8 cellular contexts compared by ENCODE assay signal in the genomic region with DNA sequence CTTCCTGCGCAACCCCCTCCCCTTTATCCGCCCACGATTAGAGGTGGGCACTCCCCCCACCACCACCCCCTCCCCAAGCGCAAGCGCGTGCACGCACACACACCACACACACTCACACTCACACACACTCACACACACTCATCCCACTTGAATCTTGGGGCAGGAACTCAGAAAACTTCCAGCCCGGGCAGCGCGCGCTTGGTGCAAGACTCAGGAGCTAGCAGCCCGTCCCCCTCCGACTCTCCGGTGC. TPM values are rescaled to one million over a fixed set of nuclear protein-coding genes. Genes with fewer than 3 reads are reported as not detected.
DNase-seq lines count a peak whose midpoint lies in the region; TF ChIP-seq lines count a peak whose summit lies in the region.

A gene (plus strand): TSS at position 170 of the 250 bp plus-strand sequence. CDS start 788 bp downstream, outside the sequence.

- DNase-seq in AG10803 (ENCODE audit: low read depth): peak; percentile 72
- no peak for DNase-seq in Jurkat, Clone E6-1 (ENCODE audit: low read depth, low spot score)
- DNase-seq in mesothelial cell of epicardium (ENCODE audit: low spot score in 2 of 2, unreplicated experiment in 2 of 2): peak in 1 of 2 experiments; percentile 49
- no peak for DNase-seq in germinal center (ENCODE audit: low spot score)
- DNase-seq in effector CD8-positive, alpha-beta T cell (lab: John Stamatoyannopoulos, UW): no peak
- no peak for DNase-seq in SKM-1 treated with dmso at 0.1 percent for 144 hours (lab: John Stamatoyannopoulos, UW; ENCODE audit: unreplicated experiment)
- no peak for DNase-seq in DMS53 treated with DMSO at 0.1 percent for 48 hours (lab: John Stamatoyannopoulos, UW; ENCODE audit: unreplicated experiment)

- peak within 1 kb of the TSS; percentile 84 for H3K4me3 ChIP-seq in AG10803 (ENCODE audit: low read length)
- peak within 1 kb of the TSS; percentile 15 for H3K4me3 ChIP-seq in Jurkat, Clone E6-1 (ENCODE audit: low read length)

- intact Hi-C loops in dendritic cell treated with granulocyte-macrophage colony-stimulating factor and Interleukin-4, amounts not matched to agents 40 ng/mL and 50 ng/mL, for 4 days (cut with micrococcal nuclease): loop anchor here (5.0 kb wide), 1 partner anchor 58 kb away; no protein-coding TSS in a partner anchor

- no peak within 1 kb of the TSS for H3K27ac Mint-ChIP-seq in dendritic cell treated with granulocyte-macrophage colony-stimulating factor and Interleukin-4, amounts not matched to agents 40 ng/mL and 50 ng/mL, for 4 days
- H3K27ac Mint-ChIP-seq in mesothelial cell of epicardium: peak within 1 kb of the TSS; percentile 98

- H3K36me3 Mint-ChIP-seq in dendritic cell treated with granulocyte-macrophage colony-stimulating factor and Interleukin-4, amounts not matched to agents 40 ng/mL and 50 ng/mL, for 4 days (ENCODE audit: low read depth): peaks cover 8% of the 10 kb centered on the region
- peaks cover 4% of the 10 kb centered on the region for H3K36me3 Mint-ChIP-seq in mesothelial cell of epicardium

- peaks cover 62% of the 10 kb centered on the region for H3K27me3 Mint-ChIP-seq in dendritic cell treated with granulocyte-macrophage colony-stimulating factor and Interleukin-4, amounts not matched to agents 40 ng/mL and 50 ng/mL, for 4 days
- H3K27me3 Mint-ChIP-seq in mesothelial cell of epicardium (ENCODE audit: low read depth): no peaks in the 10 kb centered on the region

- peaks cover 34% of the 10 kb centered on the region for H3K4me1 Mint-ChIP-seq in dendritic cell treated with granulocyte-macrophage colony-stimulating factor and Interleukin-4, amounts not matched to agents 40 ng/mL and 50 ng/mL, for 4 days (ENCODE audit: low read depth)
- H3K4me1 Mint-ChIP-seq in mesothelial cell of epicardium: peaks cover 39% of the 10 kb centered on the region

- no peaks in the 10 kb centered on the region for H3K9me3 Mint-ChIP-seq in dendritic cell treated with granulocyte-macrophage colony-stimulating factor and Interleukin-4, amounts not matched to agents 40 ng/mL and 50 ng/mL, for 4 days
- H3K9me3 Mint-ChIP-seq in mesothelial cell of epicardium: peaks cover 2% of the 10 kb centered on the region

- no peak for TF ChIP-seq CTCF in AG10803 (conservative IDR thresholded peaks at IDR 0.05; ENCODE audit: low read length)
- no peak for TF ChIP-seq CTCF in mesothelial cell of epicardium (IDR thresholded peaks at IDR 0.05; ENCODE audit: unreplicated experiment)

- H3K4me3 Mint-ChIP-seq in dendritic cell treated with granulocyte-macrophage colony-stimulating factor and Interleukin-4, amounts not matched to agents 40 ng/mL and 50 ng/mL, for 4 days: peak within 1 kb of the TSS; percentile 82
- peak within 1 kb of the TSS; percentile 92 for H3K4me3 Mint-ChIP-seq in mesothelial cell of epicardium

RNA-seq across cellular contexts. Expression of the gene that starts here (rescaled TPM):
- not detected for polyA plus RNA-seq in Jurkat, Clone E6-1 (2012; ENCODE audit: insufficient read depth, insufficient read length)
- 205 to 231 TPM (median 220 TPM) in 3 replicates for total RNA-seq in mesothelial cell of epicardium
